8 cellular contexts compared by ENCODE assay signal in genomic region chr5:68252678-68253520, GRCh38. TPM values are rescaled to one million over a fixed set of nuclear protein-coding genes. Genes with fewer than 3 reads are reported as not detected.
DNase-seq lines count a peak whose midpoint lies in the region; ATAC-seq and TF ChIP-seq lines count a peak whose summit lies in the region.

No MANE protein-coding gene starts in this region.

- H2AFZ ChIP-seq in OCI-LY3 (ENCODE audit: low read depth, low read length): no peak overlapping the region

- no peaks in the 10 kb centered on the region for H3K27me3 ChIP-seq in OCI-LY3 (ENCODE audit: low read depth, low read length)
- H3K27me3 ChIP-seq in adrenal gland: no peaks in the 10 kb centered on the region
- no peaks in the 10 kb centered on the region for H3K27me3 ChIP-seq in cardiac muscle cell

- DNase-seq in ACHN: peak; percentile 69
- peak; percentile 60 to 88 (median 75) for DNase-seq in adrenal gland
- DNase-seq in cardiac muscle cell (ENCODE audit: low read depth in 1 of 2, low spot score in 1 of 2): peak; percentile 79 to 83
- peak in 8 of 10 donors; percentile 48 to 90 (median 64) for DNase-seq in posterior cingulate gyrus
- no peak for DNase-seq in NCI-H1048 (lab: John Stamatoyannopoulos, UW)

- no peak overlapping the region for H3K4me2 ChIP-seq in OCI-LY3 (ENCODE audit: low read length)

- intact Hi-C loops in adrenal gland (cut with DNase I): no loop called here
- intact Hi-C loops in posterior cingulate gyrus (cut with DNase I): loop anchor here (2.0 to 10.0 kb wide), 3 partner anchors 36 to 1008 kb away; partner anchors contain the start of gene PIK3R1

- in situ Hi-C loops in ACHN (cut with HindIII; ENCODE audit: low pct_ligation_motif_present, low pct_unique_long_range_greater_than_20kb, low sequenced_read_pairs): no loop called here

- TF ChIP-seq CTCF in GM12872 (IDR thresholded peaks at IDR 0.05; ENCODE audit: insufficient read depth, low read depth, low read length): peak; percentile 77
- peak; percentile 56 for TF ChIP-seq CTCF in OCI-LY3 (IDR thresholded peaks at IDR 0.05; ENCODE audit: low read depth, low read length)
- TF ChIP-seq CTCF in adrenal gland (IDR thresholded peaks at IDR 0.05): peak; percentile 53 to 94 (median 82)
- peak; percentile 91 for TF ChIP-seq CTCF in cardiac muscle cell (IDR thresholded peaks at IDR 0.05; ENCODE audit: low read depth, low read length)

- ATAC-seq in HG03342 (IDR thresholded peaks at IDR 0.05; ENCODE audit: unreplicated experiment): peak; percentile 63

- H3K36me3 ChIP-seq in OCI-LY3 (replicated peaks; ENCODE audit: low read depth, low read length) (no peaks in the 10 kb centered on the region), adrenal gland (replicated peaks in 1 of 2) (no peaks in the 10 kb centered on the region), cardiac muscle cell (no peaks in the 10 kb centered on the region)

- WGBS in adrenal gland, 4 donors: 33 to 40% (median 36%) methylated on average over 6 of the region's 6 CpGs

- H3K9ac ChIP-seq in OCI-LY3 (ENCODE audit: low read length): no peak overlapping the region

- H3K4me1 ChIP-seq in OCI-LY3 (ENCODE audit: low read length) (no peaks in the 10 kb centered on the region), adrenal gland (replicated peaks in 1 of 2) (peaks cover 11 to 87% of the 10 kb centered on the region in 2 donors), cardiac muscle cell (ENCODE audit: low read depth) (peaks cover 30% of the 10 kb centered on the region)

- peaks cover 6% of the 10 kb centered on the region; the same call in 1 of the 2 replicates for H4K20me1 ChIP-seq in OCI-LY3 (ENCODE audit: insufficient read depth, low read length)

- no peak for TF ChIP-seq POLR2A in adrenal gland (IDR thresholded peaks at IDR 0.05)

- no peak overlapping the region for H3K4me3 ChIP-seq in OCI-LY3 (ENCODE audit: low read length)
- H3K4me3 ChIP-seq in adrenal gland: no peak overlapping the region
- H3K4me3 ChIP-seq in cardiac muscle cell: no peak overlapping the region

- H3K9me3 ChIP-seq in OCI-LY3 (ENCODE audit: insufficient read depth, low read length): no peaks in the 10 kb centered on the region
- H3K9me3 ChIP-seq in adrenal gland (replicated peaks in 1 of 3): no peaks in the 10 kb centered on the region
- no peaks in the 10 kb centered on the region for H3K9me3 ChIP-seq in cardiac muscle cell (ENCODE audit: low read depth)

- H3K79me2 ChIP-seq in OCI-LY3 (ENCODE audit: low read length): no peaks in the 10 kb centered on the region

- H3K27ac ChIP-seq in OCI-LY3 (ENCODE audit: low read length): no peak overlapping the region
- peak overlapping the region in 2 of 5 donors; percentile 28 to 59 for H3K27ac ChIP-seq in adrenal gland
- H3K27ac ChIP-seq in cardiac muscle cell: no peak overlapping the region

RNA-seq across cellular contexts. Expression of gene PIK3R1, which starts 37.3 kb away (rescaled TPM):
- 100 to 1,000 TPM in 1 of 8 donors, 10 to 100 TPM in 7; 41.3 to 110 (median 66.7) TPM for total RNA-seq in adrenal gland
- 10 to 100 TPM in 2 of 3 donors, 1 to 10 TPM in 1; 4.9 to 44.7 (median 11.7) TPM for polyA plus RNA-seq in adrenal gland
- 13.3 and 17.5 TPM in 2 replicates for total RNA-seq in cardiac muscle cell
- 15.1 and 15.4 TPM in 2 replicates for polyA plus RNA-seq in cardiac muscle cell
